8 cellular contexts compared by ENCODE assay signal in genomic region chr2:171433763-171434670, GRCh38. TPM values are rescaled to one million over a fixed set of nuclear protein-coding genes. Genes with fewer than 3 reads are reported as not detected.
A peak's percentile ranks its signal among the peaks of the same experiment; 100 is the strongest.
DNase-seq lines count a peak whose midpoint lies in the region; ATAC-seq and TF ChIP-seq lines count a peak whose summit lies in the region.

TSS of gene DCAF17 (plus strand) at chr2:171434226. CDS start at chr2:171434578, 352 bp downstream.
TSS of gene METTL8 (minus strand) at chr2:171433990. CDS start at chr2:171392185, 41,805 bp downstream.

- peak; percentile 46 for TF ChIP-seq CTCF in GM13976 (IDR thresholded peaks at IDR 0.05; ENCODE audit: borderline replicate concordance, control extremely low read depth, extremely low read depth, insufficient read depth, missing control alignments)
- peak; percentile 51 for TF ChIP-seq CTCF in left ventricle myocardium inferior (IDR thresholded peaks at IDR 0.05; ENCODE audit: borderline replicate concordance)
- TF ChIP-seq CTCF in prostate gland (IDR thresholded peaks at IDR 0.05): peak in 2 of 4 experiments; percentile 52

- no peak for TF ChIP-seq POLR2A in prostate gland (IDR thresholded peaks at IDR 0.05)

- H3K4me1 ChIP-seq in left ventricle myocardium inferior (peaks cover 26% of the 10 kb centered on the region), prostate gland (replicated peaks) (no peaks in the 10 kb centered on the region), urinary bladder (ENCODE audit: insufficient read depth) (no peaks in the 10 kb centered on the region)

- H3K36me3 ChIP-seq in left ventricle myocardium inferior (peaks cover 19% of the 10 kb centered on the region), prostate gland (no peaks in the 10 kb centered on the region), urinary bladder (ENCODE audit: insufficient read depth) (no peaks in the 10 kb centered on the region)

- no peaks in the 10 kb centered on the region for H3K27me3 ChIP-seq in left ventricle myocardium inferior (ENCODE audit: low read depth)
- no peaks in the 10 kb centered on the region for H3K27me3 ChIP-seq in prostate gland (replicated peaks; ENCODE audit: insufficient read depth)

- WGBS in prostate gland: under 1% methylated on average over 75 of the region's 87 CpGs
- under 1% methylated on average over 87 of the region's 87 CpGs for WGBS in urinary bladder

- in situ Hi-C loops in GM13976 (cut with MboI; ENCODE audit: low sequenced_read_pairs, unreplicated experiment): loop anchor here (25.0 kb wide), 1 partner anchor 447 kb away; no protein-coding TSS in a partner anchor

- intact Hi-C loops in T-helper 1 cell treated with Interleukin-12 subunit alpha and Interleukin-12 subunit beta and Interleukin-4 antibody, amounts not matched to agents 30 ng/mL and 1 ng/mL, for 36 hours (cut with micrococcal nuclease): loop anchor here (1.0 to 10.0 kb wide), 18 partner anchors 18 to 1850 kb away; partner anchors contain the start of genes CFAP210, DYNC1I2, ERICH2 and HAT1
- intact Hi-C loops in left ventricle myocardium inferior (cut with micrococcal nuclease) (no loop called here), prostate gland (cut with DNase I) (loop anchor here (2.0 to 5.0 kb wide), 3 partner anchors 89 to 462 kb away; partner anchors contain the start of genes CYBRD1 and TLK1)

- peak; percentile 96 for DNase-seq in GM13976 (ENCODE audit: low spot score)
- DNase-seq in NCI-H146 treated with DMSO at 0.1 percent for 48 hours (lab: John Stamatoyannopoulos, UW; ENCODE audit: unreplicated experiment): peak; percentile 78
- DNase-seq in amniotic stem cell (lab: John Stamatoyannopoulos, UW): peak; percentile 91
- peak; percentile 95 for DNase-seq in left ventricle myocardium inferior
- DNase-seq in prostate gland (ENCODE audit: low spot score): peak; percentile 95

- H3K9me3 ChIP-seq in left ventricle myocardium inferior (replicated peaks) (no peaks in the 10 kb centered on the region), prostate gland (no peaks in the 10 kb centered on the region)

- peak; percentile 90 for ATAC-seq in HG02852 (IDR thresholded peaks at IDR 0.05; ENCODE audit: unreplicated experiment)

- H3K4me3 ChIP-seq in left ventricle myocardium inferior: peak within 1 kb of the TSS; percentile 86
- peak within 1 kb of the TSS; percentile 72 to 84 for H3K4me3 ChIP-seq in prostate gland
- peak within 1 kb of the TSS; percentile 79 for H3K4me3 ChIP-seq in urinary bladder (ENCODE audit: low read depth, low read length)

- H3K27ac ChIP-seq in left ventricle myocardium inferior (replicated peaks): peak within 1 kb of the TSS; percentile 97
- H3K27ac ChIP-seq in prostate gland: peak within 1 kb of the TSS; percentile 92 to 94
- H3K27ac ChIP-seq in urinary bladder (ENCODE audit: low read depth): peak within 1 kb of the TSS; percentile 97

RNA-seq across cellular contexts. Expression of gene DCAF17, which starts in this region (rescaled TPM):
- total RNA-seq in T-helper 1 cell treated with Interleukin-12 subunit alpha and Interleukin-12 subunit beta and Interleukin-4 antibody, amounts not matched to agents 30 ng/mL and 1 ng/mL, for 36 hours: 17.6 and 21.0 TPM in 2 replicates
- total RNA-seq in left ventricle myocardium inferior (5.2 TPM), prostate gland (10 to 100 TPM; 15.5 to 19.1 TPM), urinary bladder (48.0 TPM)
- polyA plus RNA-seq in urinary bladder: 9.3 TPM

RNA-seq across cellular contexts. Expression of gene METTL8, which starts in this region (rescaled TPM):
- 13.8 and 19.8 TPM in 2 replicates for total RNA-seq in T-helper 1 cell treated with Interleukin-12 subunit alpha and Interleukin-12 subunit beta and Interleukin-4 antibody, amounts not matched to agents 30 ng/mL and 1 ng/mL, for 36 hours
- total RNA-seq in left ventricle myocardium inferior (10.4 TPM), prostate gland (10 to 100 TPM in 1 of 2 donors, 1 to 10 TPM in 1; 8.1 to 18.0 TPM), urinary bladder (31.2 TPM)
- 13.1 TPM for polyA plus RNA-seq in urinary bladder

Comparison
In these comparisons a context has a peak if more than half of its experiments do, and no peak if none do; other contexts are left out.
1. Peak in every context shown above with its lines: DNase-seq, ATAC-seq, H3K4me3 ChIP-seq and H3K27ac ChIP-seq.